In genomic region chr3:20104167-20104661, GRCh38 we compare ENCODE assay signal across 8 cellular contexts.
DNase-seq lines count a peak whose midpoint lies in the region; ATAC-seq lines count a peak whose summit lies in the region.

No MANE protein-coding gene starts in this region.

- in situ Hi-C loops in KBM-7 (cut with MboI; ENCODE audit: low pct_unique_long_range_greater_than_20kb, low sequenced_read_pairs): no loop called here

- ATAC-seq in GM21423 (IDR thresholded peaks at IDR 0.05; ENCODE audit: unreplicated experiment): peak; percentile 67

- WGBS in mesenchymal stem cell: 100% methylated on average over 2 of the region's 5 CpGs

- no peak overlapping the region for H3K9ac ChIP-seq in mesenchymal stem cell (ENCODE audit: low read length)

- H3K23ac ChIP-seq in mesenchymal stem cell (ENCODE audit: low read length in 2 of 2): no peak overlapping the region

- no peaks in the 10 kb centered on the region for H3K9me3 ChIP-seq in mesenchymal stem cell (ENCODE audit: control insufficient read depth, low read length)

- H3K27me3 ChIP-seq in mesenchymal stem cell (ENCODE audit: control insufficient read depth in 1 of 2, insufficient read depth in 1 of 2, low read length in 2 of 2): no peaks in the 10 kb centered on the region

- no peak overlapping the region for H4K8ac ChIP-seq in mesenchymal stem cell (ENCODE audit: low read length)

- no peak overlapping the region for H2BK120ac ChIP-seq in mesenchymal stem cell (ENCODE audit: low read depth, low read length)

- no peak overlapping the region for H3K14ac ChIP-seq in mesenchymal stem cell (ENCODE audit: low read length in 2 of 2)

- no peak overlapping the region for H2AK5ac ChIP-seq in mesenchymal stem cell (ENCODE audit: low read length, severe bottlenecking)

- no peak overlapping the region for H3K4ac ChIP-seq in mesenchymal stem cell (ENCODE audit: low read depth in 1 of 2, low read length in 2 of 2)

- H3K27ac ChIP-seq in mesenchymal stem cell (ENCODE audit: low read length, poor library complexity, severe bottlenecking): no peak overlapping the region

- DNase-seq in KBM-7 (peak; percentile 96), activated T-cell treated with anti-CD3 and anti-CD28 coated beads for 4 hours (peak; percentile 34), NCI-H1694 (lab: John Stamatoyannopoulos, UW) (no peak), mesenchymal stem cell (no peak), DMS79 (lab: John Stamatoyannopoulos, UW) (no peak), T1000 (lab: John Stamatoyannopoulos, UW) (no peak)
- peak; percentile 9 to 53 (median 37) for DNase-seq in stimulated activated CD4-positive, alpha-beta T cell treated with anti-CD3 and anti-CD28 coated beads, TNF-alpha, amount 100 ng/mL, for 24 hours (ENCODE audit: low read depth in 3 of 3)

- H2BK5ac ChIP-seq in mesenchymal stem cell (ENCODE audit: low read depth, low read length, poor library complexity, severe bottlenecking): no peak overlapping the region

- no peak overlapping the region for H3K18ac ChIP-seq in mesenchymal stem cell (ENCODE audit: low read depth in 1 of 2, low read length in 2 of 2)

- H2BK12ac ChIP-seq in mesenchymal stem cell (ENCODE audit: low read length in 2 of 2): no peak overlapping the region

- no peak overlapping the region for H2AFZ ChIP-seq in mesenchymal stem cell (ENCODE audit: low read depth, low read length)

- H4K91ac ChIP-seq in mesenchymal stem cell (ENCODE audit: low read length): no peak overlapping the region

- no peak overlapping the region for H3K4me2 ChIP-seq in mesenchymal stem cell (ENCODE audit: low read length, poor library complexity, severe bottlenecking)

- H3K4me1 ChIP-seq in mesenchymal stem cell (ENCODE audit: control insufficient read depth, insufficient read depth, low read depth, low read length): peaks cover 1% of the 10 kb centered on the region

- H3K36me3 ChIP-seq in mesenchymal stem cell (ENCODE audit: control insufficient read depth in 1 of 2, insufficient read depth in 2 of 2, low read depth in 1 of 2, low read length in 2 of 2): no peaks in the 10 kb centered on the region

- no peaks in the 10 kb centered on the region for H3K79me1 ChIP-seq in mesenchymal stem cell (replicated peaks; ENCODE audit: low read length, poor library complexity, severe bottlenecking)

- H3K4me3 ChIP-seq in mesenchymal stem cell (ENCODE audit: insufficient read depth in 1 of 2, low read depth in 1 of 2, low read length in 2 of 2): no peak overlapping the region

- H2BK15ac ChIP-seq in mesenchymal stem cell (ENCODE audit: low read depth, poor library complexity, severe bottlenecking): no peak overlapping the region

Comparison
In these comparisons a context has a peak if more than half of its experiments do, and no peak if none do; other contexts are left out.
1. DNase-seq: peak in KBM-7 (single experiment), activated T-cell treated with anti-CD3 and anti-CD28 coated beads for 4 hours (single experiment) and stimulated activated CD4-positive, alpha-beta T cell treated with anti-CD3 and anti-CD28 coated beads, TNF-alpha, amount 100 ng/mL, for 24 hours (3 of 3); none in NCI-H1694 (single experiment), mesenchymal stem cell (single experiment), DMS79 (single experiment) and T1000 (single experiment).